In genomic region chr2:137986268-137986667, GRCh38 we compare ENCODE assay signal across 27 cellular contexts.
"Had no signal": no experiment of that assay in that cellular context is flagged by ENCODE, and none has a peak within 500 bp of the region (broad histone marks: within the 10 kb centered on the region; RNA-seq: fewer than 3 reads in every experiment).

No MANE protein-coding gene starts in this region.

- H3K4me3 ChIP-seq: stomach, suprapubic skin, testis, thoracic aorta, thyroid gland, tibial artery, tibial nerve, transverse colon, upper lobe of left lung, upper lobe of right lung, uterus, vagina had no signal

- FAIRE-seq: urothelium cell line had no signal

- H3K27me3 ChIP-seq: stomach, suprapubic skin, testis, thyroid gland, tibial artery, tibial nerve, transverse colon, upper lobe of left lung, upper lobe of right lung, uterus, vagina had no signal

- H3K27ac ChIP-seq: stomach, suprapubic skin, testis, thoracic aorta, thyroid gland, tibial artery, tibial nerve, transverse colon, upper lobe of left lung, upper lobe of right lung, vagina had no signal

- H3K9me3 ChIP-seq: suprapubic skin, testis, thoracic aorta, thyroid gland, tibial nerve, upper lobe of left lung, upper lobe of right lung, vagina had no signal

- H3K4me1 ChIP-seq: stomach, suprapubic skin, thyroid gland, upper lobe of left lung, upper lobe of right lung, vagina had no signal

- DNase-seq: stimulated activated CD4-positive, alpha-beta T cell treated with anti-CD3 and anti-CD28 coated beads, Interleukin-2, amount 100 ng/mL, for 48 hours; stimulated activated CD4-positive, alpha-beta T cell treated with anti-CD3 and anti-CD28 coated beads, Interleukin-4, amount 100 ng/mL, for 1 hour; stimulated activated CD4-positive, alpha-beta T cell treated with anti-CD3 and anti-CD28 coated beads, Interleukin-4, amount 100 ng/mL, for 24 hours; stimulated activated CD4-positive, alpha-beta T cell treated with anti-CD3 and anti-CD28 coated beads, Interleukin-4, amount 100 ng/mL, for 4 hours; stimulated activated CD8-positive, alpha-beta memory T cell treated with anti-CD3 and anti-CD28 coated beads, Interleukin-4, amount 100 ng/mL, for 48 hours; stimulated activated naive B cell treated with anti-CD40 and anti-IgM and Interleukin-4, amounts not matched to agents 10 μg/mL and 1 μg/mL and 100 μg/mL, for 72 hours; stimulated activated naive CD4-positive, alpha-beta T cell; stimulated activated naive CD4-positive, alpha-beta T cell treated with Interleukin-2 at 50 U/mL for 16 hours; stimulated activated naive CD8-positive, alpha-beta T cell treated with anti-CD3 and anti-CD28 coated beads, Interleukin-15, amount 100 ng/mL, for 72 hours; stimulated activated naive CD8-positive, alpha-beta T cell treated with anti-CD3 and anti-CD28 coated beads, Interleukin-15, Interleukin-2, amounts not matched to agents 100 U/mL and 50 U/mL, for 24 hours; stomach; substantia nigra; testis; thyroid gland; tibial artery; transverse colon; trophoblast cell; upper lobe of left lung; upper lobe of right lung; uterus had no signal

- ATAC-seq: stimulated activated effector memory CD8-positive, alpha-beta T cell treated with anti-CD3 and anti-CD28 coated beads, Interleukin-12 subunit alpha, Interleukin-12 subunit beta, amount 100 ng/mL, for 72 hours; stimulated activated memory B cell treated with anti-CD40 and anti-IgM and Interleukin-4, amounts not matched to agents 10 μg/mL and 1 μg/mL and 100 μg/mL, for 72 hours; stimulated activated naive B cell treated with anti-CD40 and anti-IgM and Interleukin-4, amounts not matched to agents 10 μg/mL and 1 μg/mL and 100 μg/mL, for 72 hours; stimulated activated naive CD8-positive, alpha-beta T cell treated with anti-CD3 and anti-CD28 coated beads, Interleukin-15, amount 100 ng/mL, for 72 hours; stimulated activated naive CD8-positive, alpha-beta T cell treated with anti-CD3 and anti-CD28 coated beads, Interleukin-15, Interleukin-2, amounts not matched to agents 100 U/mL and 50 U/mL, for 24 hours; upper lobe of right lung had no signal

- H3K36me3 ChIP-seq: suprapubic skin, thyroid gland, tibial nerve, uterus, vagina had no signal
